In genomic region chr10:62155054-62155453, GRCh38 we compare ENCODE assay signal across 25 cellular contexts.
"Had no signal": no experiment of that assay in that cellular context is flagged by ENCODE, and none has a peak within 500 bp of the region (broad histone marks: within the 10 kb centered on the region; RNA-seq: fewer than 3 reads in every experiment).

No MANE protein-coding gene starts in this region.

- ATAC-seq: HepG2, K562 had no signal

- H3K27ac ChIP-seq: KMS-11, SJSA1, SK-N-MC had no signal

- H3K9me3 ChIP-seq: SJSA1 had no signal

- H3K36me3 ChIP-seq: SJSA1 had no signal

- DNase-seq: Kasumi-1, MV-4-11, NCI-H1048, NCI-H1105, NCI-H1417, NCI-H1436 treated with DMSO at 0.1 percent for 48 hours, NCI-H1694, NCI-H187 treated with DMSO at 0.1 percent for 48 hours, NCI-H2029 treated with DMSO at 0.1 percent for 48 hours, NCI-H2171, NCI-H226, NCI-H446, NCI-H524 treated with DMSO at 0.1 percent for 48 hours, NCI-H69, NCI-H774, Right ventricle myocardium superior, RPMI8226, SIG-M5, SW 1271 had no signal

- H3K4me2 ChIP-seq: KMS-11 had no signal

- H3K4me1 ChIP-seq: SJSA1 had no signal

- H3K27me3 ChIP-seq: SJSA1 had no signal

- H3K27me3 Mint-ChIP-seq: IgD-negative memory B cell had no signal

- H3K27ac Mint-ChIP-seq: IgD-negative memory B cell had no signal

- H3K4me3 ChIP-seq: K562, SJSA1, SK-N-MC had no signal

- H3K9ac ChIP-seq: KMS-11 had no signal

- H3K4me3 Mint-ChIP-seq: IgD-negative memory B cell had no signal
